ENCODE assay signal across 3 cellular contexts in the genomic region with DNA sequence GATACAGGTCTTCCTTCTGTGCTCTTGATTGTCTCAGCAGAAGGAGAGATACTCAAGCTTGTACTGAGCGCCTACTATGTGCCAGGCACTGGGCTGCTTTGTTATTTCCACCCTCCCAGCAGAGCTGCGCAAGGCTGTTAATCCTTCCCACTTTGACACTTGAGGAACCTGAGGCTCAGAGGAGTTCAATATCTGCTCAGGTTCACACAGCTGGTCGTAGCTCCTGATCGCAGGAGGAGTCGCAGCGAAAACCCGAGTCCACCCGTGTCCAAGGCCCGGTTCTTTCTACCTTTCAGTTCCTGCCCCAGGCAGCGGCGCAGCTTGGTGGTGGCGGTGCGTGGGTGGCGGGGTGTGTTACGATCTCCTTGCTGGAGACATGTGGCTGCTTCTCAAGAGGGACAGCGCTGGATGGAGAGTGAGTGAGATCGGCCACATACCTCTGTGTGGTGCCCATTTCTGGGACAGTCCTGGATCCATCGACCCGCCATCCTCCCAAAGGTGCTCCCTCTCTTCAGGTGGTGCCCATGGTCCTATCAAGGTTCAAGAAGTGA.
TF ChIP-seq lines count a peak whose summit lies in the region.

No MANE protein-coding gene starts in this region.

TF ChIP-seq in SK-N-SH treated with all-trans-retinoic acid at 6 μM for 48 hours, 23 proteins besides CTCF, POLR2A, EP300 and RAD21:
- TF ChIP-seq BACH2 (CRISPR knock-in tag; IDR thresholded peaks at IDR 0.05; ENCODE audit: borderline replicate concordance) (no peak), TOX (CRISPR knock-in tag; IDR thresholded peaks at IDR 0.05; ENCODE audit: borderline replicate concordance) (no peak), CSDC2 (CRISPR knock-in tag; IDR thresholded peaks at IDR 0.05) (no peak), ZNF70 (CRISPR knock-in tag; IDR thresholded peaks at IDR 0.05) (no peak), OSR1 (CRISPR knock-in tag; IDR thresholded peaks at IDR 0.05) (no peak), RARB (CRISPR knock-in tag; IDR thresholded peaks at IDR 0.05) (no peak), ZFP3 (CRISPR knock-in tag; IDR thresholded peaks at IDR 0.05) (no peak), SNAI2 (CRISPR knock-in tag; IDR thresholded peaks at IDR 0.05) (no peak), ISL1 (CRISPR knock-in tag; IDR thresholded peaks at IDR 0.05) (no peak), ZNF565 (CRISPR knock-in tag; conservative IDR thresholded peaks at IDR 0.05; ENCODE audit: low read depth) (no peak)
- TF ChIP-seq, protein P1, sequence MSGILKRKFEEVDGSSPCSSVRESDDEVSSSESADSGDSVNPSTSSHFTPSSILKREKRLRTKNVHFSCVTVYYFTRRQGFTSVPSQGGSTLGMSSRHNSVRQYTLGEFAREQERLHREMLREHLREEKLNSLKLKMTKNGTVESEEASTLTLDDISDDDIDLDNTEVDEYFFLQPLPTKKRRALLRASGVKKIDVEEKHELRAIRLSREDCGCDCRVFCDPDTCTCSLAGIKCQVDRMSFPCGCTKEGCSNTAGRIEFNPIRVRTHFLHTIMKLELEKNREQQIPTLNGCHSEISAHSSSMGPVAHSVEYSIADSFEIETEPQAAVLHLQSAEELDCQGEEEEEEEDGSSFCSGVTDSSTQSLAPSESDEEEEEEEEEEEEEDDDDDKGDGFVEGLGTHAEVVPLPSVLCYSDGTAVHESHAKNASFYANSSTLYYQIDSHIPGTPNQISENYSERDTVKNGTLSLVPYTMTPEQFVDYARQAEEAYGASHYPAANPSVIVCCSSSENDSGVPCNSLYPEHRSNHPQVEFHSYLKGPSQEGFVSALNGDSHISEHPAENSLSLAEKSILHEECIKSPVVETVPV (CRISPR knock-in tag; IDR thresholded peaks at IDR 0.05) = no peak
- TF ChIP-seq, protein P2, sequence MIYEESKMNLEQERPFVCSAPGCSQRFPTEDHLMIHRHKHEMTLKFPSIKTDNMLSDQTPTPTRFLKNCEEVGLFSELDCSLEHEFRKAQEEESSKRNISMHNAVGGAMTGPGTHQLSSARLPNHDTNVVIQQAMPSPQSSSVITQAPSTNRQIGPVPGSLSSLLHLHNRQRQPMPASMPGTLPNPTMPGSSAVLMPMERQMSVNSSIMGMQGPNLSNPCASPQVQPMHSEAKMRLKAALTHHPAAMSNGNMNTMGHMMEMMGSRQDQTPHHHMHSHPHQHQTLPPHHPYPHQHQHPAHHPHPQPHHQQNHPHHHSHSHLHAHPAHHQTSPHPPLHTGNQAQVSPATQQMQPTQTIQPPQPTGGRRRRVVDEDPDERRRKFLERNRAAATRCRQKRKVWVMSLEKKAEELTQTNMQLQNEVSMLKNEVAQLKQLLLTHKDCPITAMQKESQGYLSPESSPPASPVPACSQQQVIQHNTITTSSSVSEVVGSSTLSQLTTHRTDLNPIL (CRISPR knock-in tag; IDR thresholded peaks at IDR 0.05; ENCODE audit: low read depth) = no peak
- TF ChIP-seq, protein P3, sequence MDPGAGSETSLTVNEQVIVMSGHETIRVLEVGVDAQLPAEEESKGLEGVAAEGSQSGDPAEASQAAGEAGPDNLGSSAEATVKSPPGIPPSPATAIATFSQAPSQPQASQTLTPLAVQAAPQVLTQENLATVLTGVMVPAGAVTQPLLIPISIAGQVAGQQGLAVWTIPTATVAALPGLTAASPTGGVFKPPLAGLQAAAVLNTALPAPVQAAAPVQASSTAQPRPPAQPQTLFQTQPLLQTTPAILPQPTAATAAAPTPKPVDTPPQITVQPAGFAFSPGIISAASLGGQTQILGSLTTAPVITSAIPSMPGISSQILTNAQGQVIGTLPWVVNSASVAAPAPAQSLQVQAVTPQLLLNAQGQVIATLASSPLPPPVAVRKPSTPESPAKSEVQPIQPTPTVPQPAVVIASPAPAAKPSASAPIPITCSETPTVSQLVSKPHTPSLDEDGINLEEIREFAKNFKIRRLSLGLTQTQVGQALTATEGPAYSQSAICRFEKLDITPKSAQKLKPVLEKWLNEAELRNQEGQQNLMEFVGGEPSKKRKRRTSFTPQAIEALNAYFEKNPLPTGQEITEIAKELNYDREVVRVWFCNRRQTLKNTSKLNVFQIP (CRISPR knock-in tag; IDR thresholded peaks at IDR 0.05; ENCODE audit: borderline replicate concordance, low read depth) = no peak

TF ChIP-seq in SK-N-SH, 30 proteins besides CTCF, POLR2A, EP300 and RAD21:
- TF ChIP-seq, protein P4, sequence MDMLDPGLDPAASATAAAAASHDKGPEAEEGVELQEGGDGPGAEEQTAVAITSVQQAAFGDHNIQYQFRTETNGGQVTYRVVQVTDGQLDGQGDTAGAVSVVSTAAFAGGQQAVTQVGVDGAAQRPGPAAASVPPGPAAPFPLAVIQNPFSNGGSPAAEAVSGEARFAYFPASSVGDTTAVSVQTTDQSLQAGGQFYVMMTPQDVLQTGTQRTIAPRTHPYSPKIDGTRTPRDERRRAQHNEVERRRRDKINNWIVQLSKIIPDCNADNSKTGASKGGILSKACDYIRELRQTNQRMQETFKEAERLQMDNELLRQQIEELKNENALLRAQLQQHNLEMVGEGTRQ (IDR thresholded peaks at IDR 0.05; ENCODE audit: borderline replicate concordance, low read depth, low read length) = no peak
- no peak for TF ChIP-seq TEAD4 (IDR thresholded peaks at IDR 0.05; ENCODE audit: borderline replicate concordance, insufficient read depth)
- TF ChIP-seq, protein P5, sequence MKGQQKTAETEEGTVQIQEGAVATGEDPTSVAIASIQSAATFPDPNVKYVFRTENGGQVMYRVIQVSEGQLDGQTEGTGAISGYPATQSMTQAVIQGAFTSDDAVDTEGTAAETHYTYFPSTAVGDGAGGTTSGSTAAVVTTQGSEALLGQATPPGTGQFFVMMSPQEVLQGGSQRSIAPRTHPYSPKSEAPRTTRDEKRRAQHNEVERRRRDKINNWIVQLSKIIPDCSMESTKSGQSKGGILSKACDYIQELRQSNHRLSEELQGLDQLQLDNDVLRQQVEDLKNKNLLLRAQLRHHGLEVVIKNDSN (IDR thresholded peaks at IDR 0.05; ENCODE audit: borderline replicate concordance, low read depth) = no peak
- no peak for TF ChIP-seq FOXJ3 (CRISPR knock-in tag; IDR thresholded peaks at IDR 0.05)
- no peak for TF ChIP-seq TAF1 (IDR thresholded peaks at IDR 0.05; ENCODE audit: borderline replicate concordance, low read depth, low read length)
- TF ChIP-seq NFIC (IDR thresholded peaks at IDR 0.05; ENCODE audit: borderline replicate concordance) = no peak
- TF ChIP-seq FOSL2 (IDR thresholded peaks at IDR 0.05; ENCODE audit: borderline replicate concordance, low read depth) = no peak
- TF ChIP-seq, protein P6, sequence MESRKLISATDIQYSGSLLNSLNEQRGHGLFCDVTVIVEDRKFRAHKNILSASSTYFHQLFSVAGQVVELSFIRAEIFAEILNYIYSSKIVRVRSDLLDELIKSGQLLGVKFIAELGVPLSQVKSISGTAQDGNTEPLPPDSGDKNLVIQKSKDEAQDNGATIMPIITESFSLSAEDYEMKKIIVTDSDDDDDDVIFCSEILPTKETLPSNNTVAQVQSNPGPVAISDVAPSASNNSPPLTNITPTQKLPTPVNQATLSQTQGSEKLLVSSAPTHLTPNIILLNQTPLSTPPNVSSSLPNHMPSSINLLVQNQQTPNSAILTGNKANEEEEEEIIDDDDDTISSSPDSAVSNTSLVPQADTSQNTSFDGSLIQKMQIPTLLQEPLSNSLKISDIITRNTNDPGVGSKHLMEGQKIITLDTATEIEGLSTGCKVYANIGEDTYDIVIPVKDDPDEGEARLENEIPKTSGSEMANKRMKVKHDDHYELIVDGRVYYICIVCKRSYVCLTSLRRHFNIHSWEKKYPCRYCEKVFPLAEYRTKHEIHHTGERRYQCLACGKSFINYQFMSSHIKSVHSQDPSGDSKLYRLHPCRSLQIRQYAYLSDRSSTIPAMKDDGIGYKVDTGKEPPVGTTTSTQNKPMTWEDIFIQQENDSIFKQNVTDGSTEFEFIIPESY (IDR thresholded peaks at IDR 0.05; ENCODE audit: borderline replicate concordance, low read depth) = no peak
- TF ChIP-seq FOXM1 (IDR thresholded peaks at IDR 0.05; ENCODE audit: low read depth) = no peak
- TF ChIP-seq ELF1 (IDR thresholded peaks at IDR 0.05) = no peak
- TF ChIP-seq, protein P7, sequence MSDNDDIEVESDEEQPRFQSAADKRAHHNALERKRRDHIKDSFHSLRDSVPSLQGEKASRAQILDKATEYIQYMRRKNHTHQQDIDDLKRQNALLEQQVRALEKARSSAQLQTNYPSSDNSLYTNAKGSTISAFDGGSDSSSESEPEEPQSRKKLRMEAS (IDR thresholded peaks at IDR 0.05; ENCODE audit: low read depth) = no peak
- no peak for TF ChIP-seq GABPA (IDR thresholded peaks at IDR 0.05; ENCODE audit: low read depth)
- no peak for TF ChIP-seq TCF12 (IDR thresholded peaks at IDR 0.05)
- no peak for TF ChIP-seq YY1 (IDR thresholded peaks at IDR 0.05; ENCODE audit: low read depth)
- no peak for TF ChIP-seq RXRA (IDR thresholded peaks at IDR 0.05; ENCODE audit: borderline replicate concordance, low read depth)
- no peak for TF ChIP-seq EZH2phosphoT487 (IDR thresholded peaks at IDR 0.05; ENCODE audit: borderline replicate concordance, low read depth)
- TF ChIP-seq, protein P8, sequence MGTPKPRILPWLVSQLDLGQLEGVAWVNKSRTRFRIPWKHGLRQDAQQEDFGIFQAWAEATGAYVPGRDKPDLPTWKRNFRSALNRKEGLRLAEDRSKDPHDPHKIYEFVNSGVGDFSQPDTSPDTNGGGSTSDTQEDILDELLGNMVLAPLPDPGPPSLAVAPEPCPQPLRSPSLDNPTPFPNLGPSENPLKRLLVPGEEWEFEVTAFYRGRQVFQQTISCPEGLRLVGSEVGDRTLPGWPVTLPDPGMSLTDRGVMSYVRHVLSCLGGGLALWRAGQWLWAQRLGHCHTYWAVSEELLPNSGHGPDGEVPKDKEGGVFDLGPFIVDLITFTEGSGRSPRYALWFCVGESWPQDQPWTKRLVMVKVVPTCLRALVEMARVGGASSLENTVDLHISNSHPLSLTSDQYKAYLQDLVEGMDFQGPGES (IDR thresholded peaks at IDR 0.05; ENCODE audit: low read depth, low read length) = no peak
TF ChIP-seq in SK-N-SH: peak in this region for 0.

TF ChIP-seq in IMR-90, 13 proteins besides CTCF, POLR2A, EP300 and RAD21:
- TF ChIP-seq SMC3 (IDR thresholded peaks at IDR 0.05; ENCODE audit: low read depth, low read length) = no peak
- TF ChIP-seq FOS (IDR thresholded peaks at IDR 0.05; ENCODE audit: low read depth, low read length) = no peak
- TF ChIP-seq MAZ (IDR thresholded peaks at IDR 0.05; ENCODE audit: borderline replicate concordance, low read depth, low read length) = no peak
- no peak for TF ChIP-seq NFE2L2 (IDR thresholded peaks at IDR 0.05; ENCODE audit: low read depth, low read length)
- no peak for TF ChIP-seq CHD1 (IDR thresholded peaks at IDR 0.05; ENCODE audit: low read depth, low read length)
- TF ChIP-seq, protein P4 (IDR thresholded peaks at IDR 0.05; ENCODE audit: low read depth, low read length) = no peak
- no peak for TF ChIP-seq RCOR1 (IDR thresholded peaks at IDR 0.05; ENCODE audit: insufficient replicate concordance, low read length)
